26 cellular contexts compared by ENCODE assay signal in the genomic region with DNA sequence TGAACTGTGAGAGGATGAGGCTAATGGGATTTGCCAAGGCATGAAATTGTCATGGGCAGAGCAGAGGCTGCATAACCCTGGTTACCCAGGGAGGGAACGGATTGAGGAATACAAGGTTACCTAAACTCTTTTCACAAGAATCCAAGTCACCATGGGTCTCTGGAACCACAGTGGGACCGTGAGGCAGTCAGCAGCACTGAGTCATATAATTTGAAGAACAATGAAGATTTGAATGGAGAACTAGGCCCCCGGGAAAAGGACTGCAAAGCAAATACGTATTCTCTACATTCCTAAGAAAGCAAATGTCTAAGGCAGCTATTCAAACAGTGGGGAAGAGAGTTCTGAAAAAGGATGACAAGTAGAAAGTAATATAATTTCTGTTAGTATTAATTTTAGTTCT. TPM values are rescaled to one million over a fixed set of nuclear protein-coding genes. Genes with fewer than 3 reads are reported as not detected.
"Had no signal": no experiment of that assay in that cellular context is flagged by ENCODE, and none has a peak within 500 bp of the region (broad histone marks: within the 10 kb centered on the region; RNA-seq: fewer than 3 reads in every experiment).

No MANE protein-coding gene starts in this region.

- H3K27ac ChIP-seq: cardiac muscle cell, gastrocnemius medialis, prostate gland, right atrium auricular region, tibial nerve, uterus had no signal

- H3K4me1 ChIP-seq: prostate gland, uterus had no signal

- H3K4me3 ChIP-seq: cardiac muscle cell, gastrocnemius medialis, prostate gland, right atrium auricular region, tibial nerve, uterus had no signal

- ATAC-seq: activated CD8-positive, alpha-beta memory T cell treated with anti-CD3 and anti-CD28 coated beads, Interleukin-2, amount 10 ng/mL, durations not matched to agents 7 days and 5 days; activated T-helper 17 cell treated with anti-CD3 and anti-CD28 coated beads, Interleukin-2, amount 50 U/mL, for 72 hours; gastrocnemius medialis; left ventricle myocardium superior; natural killer cell treated with Interleukin-12 subunit alpha and Interleukin-12 subunit beta and Interleukin-15 and Interleukin-18, amount 100 ng/mL, for 72 hours; stimulated activated naive CD8-positive, alpha-beta T cell treated with anti-CD3 and anti-CD28 coated beads, Interleukin-15, Interleukin-2, amounts not matched to agents 100 U/mL and 50 U/mL, for 24 hours had no signal

- H3K36me3 ChIP-seq: prostate gland, uterus had no signal

- H3K27me3 ChIP-seq: cardiac muscle cell, gastrocnemius medialis, right atrium auricular region, tibial nerve, uterus had no signal

- H3K9me3 ChIP-seq: gastrocnemius medialis, prostate gland, right atrium auricular region, tibial nerve, uterus had no signal

- DNase-seq: activated B cell treated with CpG ODN at 0.5 μM for 24 hours; activated CD4-positive, alpha-beta memory T cell treated with anti-CD3 and anti-CD28 coated beads for 36 hours; activated CD4-positive, alpha-beta T cell treated with anti-CD3 and anti-CD28 coated beads for 4 hours; activated CD8-positive, alpha-beta memory T cell treated with anti-CD3 and anti-CD28 coated beads, Interleukin-2, amount 10 ng/mL, durations not matched to agents 7 days and 5 days; activated naive CD4-positive, alpha-beta T cell; activated naive CD8-positive, alpha-beta T cell treated with anti-CD3 and anti-CD28 coated beads for 36 hours; amniotic stem cell; dermis blood vessel endothelial cell; gastrocnemius medialis; head of caudate nucleus; left ventricle myocardium superior; nucleus accumbens; stimulated activated CD4-positive, alpha-beta T cell treated with anti-CD3 and anti-CD28 coated beads, Interleukin-2, amount 100 ng/mL, for 24 hours; stimulated activated naive CD8-positive, alpha-beta T cell treated with anti-CD3 and anti-CD28 coated beads, Interleukin-15, Interleukin-2, amounts not matched to agents 100 U/mL and 50 U/mL, for 24 hours; uterus had no signal

RNA-seq across cellular contexts. Expression of a gene that starts 55.0 kb away (rescaled TPM):
- total RNA-seq: activated B cell treated with CpG ODN at 0.5 μM for 24 hours; activated CD4-positive, alpha-beta memory T cell treated with anti-CD3 and anti-CD28 coated beads for 36 hours; activated CD8-positive, alpha-beta memory T cell treated with anti-CD3 and anti-CD28 coated beads, Interleukin-2, amount 10 ng/mL, durations not matched to agents 7 days and 5 days; activated naive CD8-positive, alpha-beta T cell treated with anti-CD3 and anti-CD28 coated beads for 36 hours; activated T-helper 17 cell treated with anti-CD3 and anti-CD28 coated beads, Interleukin-2, amount 50 U/mL, for 72 hours; cardiac muscle cell; chondrocyte; dermis blood vessel endothelial cell; epithelial cell of proximal tubule; gastrocnemius medialis; left ventricle myocardium superior; mesenteric fat pad; natural killer cell treated with Interleukin-12 subunit alpha and Interleukin-12 subunit beta and Interleukin-15 and Interleukin-18, amount 100 ng/mL, for 72 hours; right atrium auricular region; skeletal muscle tissue; T-helper 2 cell treated with Interferon-gamma antibody and Interleukin-4, amounts not matched to agents 100 ng/mL and 5 ng/mL, for 36 hours; tibial nerve; uterus had no signal
- polyA plus RNA-seq: cardiac muscle cell had no signal
